In the genomic region with DNA sequence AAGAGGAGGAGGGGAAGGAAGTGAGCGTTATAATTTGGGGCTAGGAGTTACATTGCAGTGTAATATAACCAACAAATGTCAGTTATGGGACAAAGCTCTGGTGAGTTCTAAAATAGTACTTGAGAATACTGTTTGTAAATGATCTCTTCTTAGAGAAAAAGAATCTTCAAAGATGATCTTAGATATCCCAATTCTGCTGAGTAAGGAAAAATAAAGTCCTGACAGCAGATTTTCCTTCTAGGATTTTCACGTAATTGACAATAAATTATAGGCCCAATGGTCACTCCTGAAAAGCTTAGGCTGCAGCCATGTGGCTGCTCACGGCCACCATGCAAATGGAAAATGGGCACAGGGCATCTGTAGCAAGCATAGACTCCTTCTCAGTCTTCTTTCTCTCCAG, we compare ENCODE assay signal across 17 cellular contexts.
DNase-seq lines count a peak whose midpoint lies in the region; ATAC-seq, FAIRE-seq and TF ChIP-seq lines count a peak whose summit lies in the region.
"Had no signal": no experiment of that assay in that cellular context is flagged by ENCODE, and none has a peak within 500 bp of the region (broad histone marks: within the 10 kb centered on the region; RNA-seq: fewer than 3 reads in every experiment).

No MANE protein-coding gene starts in this region.

- no peak overlapping the region for H2AFZ ChIP-seq in IMR-90 (replicated peaks; ENCODE audit: low read length, poor library complexity)
- no peak overlapping the region for H2AFZ ChIP-seq in H1 (ENCODE audit: low read length)

- H2BK12ac ChIP-seq in H1 (ENCODE audit: low read depth, low read length) = no peak overlapping the region

- ATAC-seq in IMR-90 (ENCODE audit: low read depth) = no peak
- ATAC-seq in HG02981 (IDR thresholded peaks at IDR 0.05; ENCODE audit: unreplicated experiment) = no peak

- CTCF ChIA-PET in IMR-90 (lab: Yijun Ruan, JAX) = no interaction called here
- CTCF ChIA-PET in H1 (lab: Charles Lee; ENCODE audit: partially characterized antibody) = interaction anchor here (1.2 kb wide), 1 partner anchor 21 kb away, joined by 3 read pairs; no protein-coding TSS in a partner anchor

- dilution Hi-C loops in IMR-90 (cut with HindIII; ENCODE audit: low sequenced_read_pairs, unreplicated experiment) = no loop called here

- TF ChIP-seq POLR2A in IMR-90 (IDR thresholded peaks at IDR 0.05; ENCODE audit: low read depth, low read length) (no peak), H1 (IDR thresholded peaks at IDR 0.05; ENCODE audit: control extremely low read depth in 1 of 2, low read depth in 2 of 2, low read length in 2 of 2) (no peak), GM12891 (IDR thresholded peaks at IDR 0.05; ENCODE audit: low read depth, low read length) (no peak)

- intact Hi-C loops in IMR-90 (cut with micrococcal nuclease) (no loop called here), head of caudate nucleus (cut with DNase I) (no loop called here)

- H4K5ac ChIP-seq in IMR-90 (ENCODE audit: low read depth, low read length) (no peak overlapping the region), H1 (ENCODE audit: insufficient read length, low read depth, low read length) (no peak overlapping the region)

- H2BK120ac ChIP-seq in IMR-90 (ENCODE audit: low read depth, low read length) (no peak overlapping the region), H1 (replicated peaks; ENCODE audit: low read depth, low read length) (no peak overlapping the region)

- H4K20me1 ChIP-seq in BLaER1 (no peaks in the 10 kb centered on the region), IMR-90 (ENCODE audit: insufficient read depth, low read length) (no peaks in the 10 kb centered on the region), H1 (replicated peaks in 1 of 2; ENCODE audit: control insufficient read depth in 1 of 2, insufficient read depth in 2 of 2, low read length in 2 of 2) (no peaks in the 10 kb centered on the region)

- POLR2A ChIA-PET in IMR-90 (lab: Charles Lee; ENCODE audit: unreplicated experiment) (no interaction called here), H1 (lab: Charles Lee; ENCODE audit: partially characterized antibody) (no interaction called here)

- DNase-seq in IMR-90 = no peak
- DNase-seq in H1 (ENCODE audit: low read depth in 1 of 2, low spot score in 2 of 2) = no peak
- DNase-seq in head of caudate nucleus = no peak
- DNase-seq in GM12891 (ENCODE audit: insufficient read length, low spot score) = no peak
- DNase-seq: C1 segment of cervical spinal cord; Calu3; CD4-positive, alpha-beta memory T cell; COR-L47; DMS53; DMS79 treated with DMSO at 0.1 percent for 48 hours; GF-D8; GOT3; H7; HCEC 1CT had no signal

- H3K18ac ChIP-seq in IMR-90 (ENCODE audit: low read depth, low read length) (no peak overlapping the region), H1 (ENCODE audit: extremely low read depth, low read length) (no peak overlapping the region)

- no peak overlapping the region for H3K4me3 ChIP-seq in BLaER1
- no peak overlapping the region for H3K4me3 ChIP-seq in IMR-90 (ENCODE audit: insufficient read depth, low read depth, low read length)
- no peak overlapping the region for H3K4me3 ChIP-seq in H1 (ENCODE audit: extremely low read depth in 1 of 4, insufficient read depth in 2 of 4, low read depth in 3 of 4, low read length in 4 of 4)

- H2AK9ac ChIP-seq in IMR-90 (replicated peaks; ENCODE audit: low read depth, low read length, poor library complexity) = no peak overlapping the region

- H2BK15ac ChIP-seq in IMR-90 (ENCODE audit: low read depth, low read length) (no peak overlapping the region), H1 (ENCODE audit: low read length) (no peak overlapping the region)

- WGBS in IMR-90 (ENCODE audit: extremely low coverage in 2 of 2, insufficient read length in 1 of 2), 2 experiments = 100% methylated on average over 1 of the region's 3 CpGs; no CpG with 5 or more reads in 1 of the 2 experiments
- 93% methylated on average over 3 of the region's 3 CpGs; no CpG with 5 or more reads in 1 of the 2 experiments for WGBS in H1 (ENCODE audit: extremely low coverage in 1 of 2, insufficient coverage in 1 of 2, insufficient read length in 1 of 2, insufficient replicate concordance in 2 of 2, low coverage in 1 of 2, low lambda C conversion rate in 2 of 2, missing lambda C conversion rate in 1 of 2), 2 experiments

- no peaks in the 10 kb centered on the region for H3K36me3 ChIP-seq in BLaER1
- no peaks in the 10 kb centered on the region for H3K36me3 ChIP-seq in IMR-90 (ENCODE audit: control insufficient read depth, insufficient read depth, low read length)
- no peaks in the 10 kb centered on the region for H3K36me3 ChIP-seq in H1 (ENCODE audit: control insufficient read depth in 2 of 4, insufficient read depth in 4 of 4, low read length in 3 of 4)

- H3K79me1 ChIP-seq in IMR-90 (ENCODE audit: low read depth in 1 of 2, low read length in 2 of 2) (no peaks in the 10 kb centered on the region), H1 (ENCODE audit: low read depth, low read length) (no peaks in the 10 kb centered on the region)

- H4K91ac ChIP-seq in IMR-90 (ENCODE audit: insufficient read depth, low read depth, low read length) = no peak overlapping the region
- no peak overlapping the region for H4K91ac ChIP-seq in H1 (replicated peaks; ENCODE audit: insufficient read length, low read length)

- no peak overlapping the region for H3K23ac ChIP-seq in IMR-90 (ENCODE audit: low read depth, low read length)
- no peak overlapping the region for H3K23ac ChIP-seq in H1 (ENCODE audit: insufficient read length)

- H3K4ac ChIP-seq in IMR-90 (ENCODE audit: low read depth, low read length) = no peak overlapping the region
- no peak overlapping the region for H3K4ac ChIP-seq in H1 (replicated peaks; ENCODE audit: insufficient read length, low read depth, low read length)

- no peak overlapping the region for H3K9ac ChIP-seq in BLaER1
- H3K9ac ChIP-seq in IMR-90 (ENCODE audit: low read depth, low read length) = no peak overlapping the region
- no peak overlapping the region for H3K9ac ChIP-seq in H1 (replicated peaks in 1 of 4; ENCODE audit: extremely low read depth in 1 of 4, low read depth in 3 of 4, low read length in 3 of 4)

- H3K27me3 ChIP-seq in BLaER1 = no peaks in the 10 kb centered on the region
- H3K27me3 ChIP-seq in IMR-90 (ENCODE audit: control insufficient read depth, insufficient read depth, low read length) = no peaks in the 10 kb centered on the region
- H3K27me3 ChIP-seq in H1 (replicated peaks in 1 of 4; ENCODE audit: control insufficient read depth in 3 of 4, extremely low read depth in 1 of 4, insufficient read depth in 3 of 4, low read length in 3 of 4) = peaks cover 0 to 2% (median 0%) of the 10 kb centered on the region in 4 experiments; a peak in 1 of 7 replicates

- H2AK5ac ChIP-seq in IMR-90 (ENCODE audit: low read depth, low read length) (no peak overlapping the region), H1 (ENCODE audit: low read depth, low read length) (no peak overlapping the region)

- H4K8ac ChIP-seq in IMR-90 (ENCODE audit: low read depth in 2 of 2, low read length in 2 of 2) (no peak overlapping the region), H1 (ENCODE audit: extremely low read depth, insufficient read depth, low read length) (no peak overlapping the region)

- in situ Hi-C loops in IMR-90 (cut with MboI; ENCODE audit: low sequenced_read_pairs) = no loop called here

- no peak for TF ChIP-seq EP300 in H1 (IDR thresholded peaks at IDR 0.05; ENCODE audit: borderline replicate concordance in 1 of 2, low read depth in 2 of 2, low read length in 2 of 2)

- FAIRE-seq in H1 (lab: Jason Lieb, UNC) = no peak
- no peak for FAIRE-seq in GM12891 (lab: Jason Lieb, UNC)
- FAIRE-seq: GM12892 had no signal

- H3K14ac ChIP-seq in IMR-90 (replicated peaks; ENCODE audit: low read depth, low read length) (no peak overlapping the region), H1 (ENCODE audit: insufficient read length) (no peak overlapping the region)

- no peak overlapping the region for H2BK20ac ChIP-seq in IMR-90 (ENCODE audit: low read depth, low read length)
- H2BK20ac ChIP-seq in H1 (ENCODE audit: low read length) = no peak overlapping the region

- H2BK5ac ChIP-seq in IMR-90 (ENCODE audit: low read depth, low read length, poor library complexity, severe bottlenecking) (no peak overlapping the region), H1 (ENCODE audit: low read depth, low read length) (no peak overlapping the region)

- no peak overlapping the region for H3K56ac ChIP-seq in IMR-90 (ENCODE audit: extremely low read depth, insufficient read depth, low read length)
- H3K56ac ChIP-seq in H1 (replicated peaks; ENCODE audit: insufficient read length, low read depth, low read length) = no peak overlapping the region

- TF ChIP-seq RAD21 in IMR-90 (IDR thresholded peaks at IDR 0.05; ENCODE audit: low read length) = no peak
- no peak for TF ChIP-seq RAD21 in H1 (IDR thresholded peaks at IDR 0.05 in 1 of 2, conservative IDR thresholded peaks at IDR 0.05 in 1 of 2; ENCODE audit: low read depth in 2 of 2, low read length in 2 of 2)

- no peaks in the 10 kb centered on the region for H3K23me2 ChIP-seq in H1 (ENCODE audit: low read depth, low read length)

- no peaks in the 10 kb centered on the region for H3K79me2 ChIP-seq in H1 (ENCODE audit: control insufficient read depth in 1 of 2, insufficient read depth in 2 of 2, low read length in 2 of 2)

- H3K9me3 ChIP-seq in BLaER1 (no peaks in the 10 kb centered on the region), IMR-90 (ENCODE audit: control insufficient read depth, insufficient read depth, low read length) (no peaks in the 10 kb centered on the region), H1 (ENCODE audit: insufficient read depth in 2 of 2, low read depth in 1 of 2, low read length in 1 of 2) (no peaks in the 10 kb centered on the region)

- no peak overlapping the region for H3K27ac ChIP-seq in BLaER1
- H3K27ac ChIP-seq in IMR-90 (ENCODE audit: insufficient read depth, low read length) = no peak overlapping the region
- no peak overlapping the region for H3K27ac ChIP-seq in H1 (ENCODE audit: low read depth, low read length)

- no peak for TF ChIP-seq CTCF in IMR-90 (conservative IDR thresholded peaks at IDR 0.05; ENCODE audit: low read depth, low read length)
- no peak for TF ChIP-seq CTCF in H1 (IDR thresholded peaks at IDR 0.05; ENCODE audit: control extremely low read depth in 1 of 3, insufficient read depth in 1 of 3, low read depth in 1 of 3, low read length in 3 of 3)

- peaks cover 2% of the 10 kb centered on the region for H3K9me1 ChIP-seq in IMR-90 (ENCODE audit: insufficient read depth, low read length)

- H3K4me1 ChIP-seq in BLaER1 (peaks cover 29% of the 10 kb centered on the region), IMR-90 (ENCODE audit: control insufficient read depth, insufficient read depth, low read length) (peaks cover 5% of the 10 kb centered on the region; the same call in 1 of the 2 replicates), H1 (replicated peaks in 1 of 4; ENCODE audit: control insufficient read depth in 3 of 4, insufficient read depth in 4 of 4, low read length in 3 of 4) (no peaks in the 10 kb centered on the region; a peak in 2 of 7 replicates)

- peak overlapping the region; percentile 64 for H3K4me2 ChIP-seq in BLaER1
- H3K4me2 ChIP-seq in IMR-90 (ENCODE audit: low read depth, low read length) = no peak overlapping the region
- no peak overlapping the region for H3K4me2 ChIP-seq in H1 (ENCODE audit: insufficient read depth in 1 of 2, low read depth in 2 of 2, low read length in 2 of 2)

- BruUV-seq in IMR-90 (replicated peaks; lab: Mats Ljungman, UMichigan) = no TSS peak

TF ChIP-seq in GM12891, 5 proteins besides CTCF, POLR2A, EP300 and RAD21 (continues in another document):
- TF ChIP-seq POU2F2 (IDR thresholded peaks at IDR 0.05; ENCODE audit: low read depth, low read length) = no peak
